In genomic region chr7:17709599-17709998, GRCh38 we compare ENCODE assay signal across 17 cellular contexts.
A peak's percentile ranks its signal among the peaks of the same experiment; 100 is the strongest.
DNase-seq lines count a peak whose midpoint lies in the region; ATAC-seq and TF ChIP-seq lines count a peak whose summit lies in the region.
"Had no signal": no experiment of that assay in that cellular context is flagged by ENCODE, and none has a peak within 500 bp of the region (broad histone marks: within the 10 kb centered on the region; RNA-seq: fewer than 3 reads in every experiment).

No MANE protein-coding gene starts in this region.

- H3K4me2 ChIP-seq in smooth muscle cell, result no peak overlapping the region
- H3K4me2 ChIP-seq: BLaER1 had no signal

- no peaks in the 10 kb centered on the region for H3F3A ChIP-seq in smooth muscle cell (ENCODE audit: low read depth)

- H3K36me3 Mint-ChIP-seq in activated T-helper 17 cell treated with anti-CD3 and anti-CD28 coated beads, Interleukin-2, amount 50 U/mL, for 72 hours (ENCODE audit: low read depth), result no peaks in the 10 kb centered on the region
- H3K36me3 Mint-ChIP-seq: CD14-positive monocyte; CD4-positive, alpha-beta memory T cell had no signal

- no peak overlapping the region for H3K9ac ChIP-seq in smooth muscle cell (ENCODE audit: low read depth)
- H3K9ac ChIP-seq: BLaER1 had no signal

- ATAC-seq in HG02884 (IDR thresholded peaks at IDR 0.05; ENCODE audit: unreplicated experiment), result peak; percentile 52
- ATAC-seq in activated T-helper 17 cell treated with anti-CD3 and anti-CD28 coated beads, Interleukin-2, amount 50 U/mL, for 72 hours (replicated peaks), result peak; percentile 52

- H3K27ac ChIP-seq in smooth muscle cell (ENCODE audit: low read depth), result no peak overlapping the region
- H3K27ac ChIP-seq: BLaER1, HL-60 had no signal

- H3K4me1 Mint-ChIP-seq in activated T-helper 17 cell treated with anti-CD3 and anti-CD28 coated beads, Interleukin-2, amount 50 U/mL, for 72 hours, result no peaks in the 10 kb centered on the region
- H3K4me1 Mint-ChIP-seq: CD4-positive, alpha-beta memory T cell had no signal

- no peaks in the 10 kb centered on the region for H3K9me3 Mint-ChIP-seq in activated T-helper 17 cell treated with anti-CD3 and anti-CD28 coated beads, Interleukin-2, amount 50 U/mL, for 72 hours
- H3K9me3 Mint-ChIP-seq: CD14-positive monocyte; CD4-positive, alpha-beta memory T cell had no signal

- peak overlapping the region; percentile 19 for H2AFZ ChIP-seq in smooth muscle cell (ENCODE audit: low read depth)

- 79% methylated on average over 2 of the region's 2 CpGs for WGBS in smooth muscle cell (ENCODE audit: low lambda C conversion rate)

- H3K27ac Mint-ChIP-seq in activated T-helper 17 cell treated with anti-CD3 and anti-CD28 coated beads, Interleukin-2, amount 50 U/mL, for 72 hours, result no peak overlapping the region
- H3K27ac Mint-ChIP-seq: CD14-positive monocyte; CD4-positive, alpha-beta memory T cell had no signal

- no peaks in the 10 kb centered on the region for H3K36me3 ChIP-seq in smooth muscle cell (ENCODE audit: low read depth)
- H3K36me3 ChIP-seq: BLaER1, HAP-1 had no signal

- H3K79me2 ChIP-seq in smooth muscle cell (ENCODE audit: low read depth), result no peaks in the 10 kb centered on the region

- H3K4me3 Mint-ChIP-seq in activated T-helper 17 cell treated with anti-CD3 and anti-CD28 coated beads, Interleukin-2, amount 50 U/mL, for 72 hours, result no peak overlapping the region
- H3K4me3 Mint-ChIP-seq: CD14-positive monocyte; CD4-positive, alpha-beta memory T cell had no signal

- H3K9me3 ChIP-seq in smooth muscle cell (replicated peaks; ENCODE audit: low read depth), result no peaks in the 10 kb centered on the region
- H3K9me3 ChIP-seq: BLaER1, HAP-1 had no signal

- no peaks in the 10 kb centered on the region for H3K27me3 Mint-ChIP-seq in activated T-helper 17 cell treated with anti-CD3 and anti-CD28 coated beads, Interleukin-2, amount 50 U/mL, for 72 hours

- DNase-seq in smooth muscle cell (lab: John Stamatoyannopoulos, UW; ENCODE audit: unreplicated experiment) (no peak), cerebellar cortex (ENCODE audit: low spot score) (no peak), AG20443 (ENCODE audit: low spot score) (no peak), Ammon's horn (ENCODE audit: low spot score) (no peak), SW 1271 (lab: John Stamatoyannopoulos, UW) (no peak)
- DNase-seq: ACHN; AML-193; CD4-positive, alpha-beta memory T cell; DMS153; DMS79; GDM1 had no signal

- no peak overlapping the region for H3K4me3 ChIP-seq in smooth muscle cell
- H3K4me3 ChIP-seq: BLaER1, HAP-1 had no signal

- H4K20me1 ChIP-seq in smooth muscle cell (ENCODE audit: low read depth), result no peaks in the 10 kb centered on the region
- H4K20me1 ChIP-seq: BLaER1 had no signal

- no peaks in the 10 kb centered on the region for H3K27me3 ChIP-seq in smooth muscle cell (ENCODE audit: low read depth)
- H3K27me3 ChIP-seq: BLaER1 had no signal

- no peak for TF ChIP-seq CTCF in smooth muscle cell (IDR thresholded peaks at IDR 0.05; ENCODE audit: borderline replicate concordance, insufficient read depth, poor library complexity, severe bottlenecking)

- H3K4me1 ChIP-seq in smooth muscle cell (ENCODE audit: low read depth), result peaks cover 4% of the 10 kb centered on the region
- H3K4me1 ChIP-seq: BLaER1 had no signal
